In the genomic region with DNA sequence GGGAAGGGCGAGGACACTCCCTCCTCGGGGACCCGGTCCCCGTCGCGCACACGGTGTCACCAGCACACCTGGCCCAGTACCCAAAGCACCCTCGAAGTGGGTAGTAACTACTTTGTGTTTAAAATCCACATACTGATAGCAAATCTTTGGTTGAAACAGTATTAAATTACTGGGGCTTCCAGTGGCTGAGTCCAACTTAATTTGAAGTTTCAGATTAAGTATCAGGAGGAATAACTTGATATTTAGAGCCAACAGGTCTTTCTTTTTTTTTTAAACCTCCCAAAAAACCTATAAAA, we compare ENCODE assay signal across 8 cellular contexts. TPM values are rescaled to one million over a fixed set of nuclear protein-coding genes. Genes with fewer than 3 reads are reported as not detected.
A peak's percentile ranks its signal among the peaks of the same experiment; 100 is the strongest.
DNase-seq lines count a peak whose midpoint lies in the region; ATAC-seq and TF ChIP-seq lines count a peak whose summit lies in the region.

No MANE protein-coding gene starts in this region.

- H3K4ac ChIP-seq in IMR-90 (ENCODE audit: low read depth, low read length): peak overlapping the region; percentile 80

- no CpG with 5 or more reads among the region's 8 CpGs for WGBS in IMR-90 (ENCODE audit: extremely low coverage in 2 of 2, insufficient read length in 1 of 2), 2 experiments

- peak overlapping the region; percentile 94 for H3K14ac ChIP-seq in IMR-90 (replicated peaks; ENCODE audit: low read depth, low read length)

- H3K9ac ChIP-seq in IMR-90 (ENCODE audit: low read depth, low read length): peak overlapping the region; percentile 96
- H3K9ac ChIP-seq in colonic mucosa (ENCODE audit: low read depth in 2 of 2, low read length in 2 of 2): peak overlapping the region; percentile 90 to 97
- H3K9ac ChIP-seq in neural progenitor cell: peak overlapping the region; percentile 93

- no TSS peak for BruUV-seq in IMR-90 (replicated peaks; lab: Mats Ljungman, UMichigan)

- peak overlapping the region; percentile 100 for H2AFZ ChIP-seq in IMR-90 (replicated peaks; ENCODE audit: low read length, poor library complexity)
- H2AFZ ChIP-seq in neural progenitor cell (replicated peaks): peak overlapping the region; percentile 90

- peak overlapping the region; percentile 89; the same call in 1 of the 2 replicates for H3K18ac ChIP-seq in IMR-90 (ENCODE audit: low read depth, low read length)

- POLR2A ChIA-PET in IMR-90 (lab: Charles Lee; ENCODE audit: unreplicated experiment): no interaction called here

- peak overlapping the region; percentile 24; the same call in 1 of the 3 replicates for H2BK15ac ChIP-seq in IMR-90 (ENCODE audit: low read depth, low read length)

- peak; percentile 51 for ATAC-seq in GM19324 (IDR thresholded peaks at IDR 0.05; ENCODE audit: low FRiP score, unreplicated experiment)
- no peak for ATAC-seq in IMR-90 (ENCODE audit: low read depth)

- no peaks in the 10 kb centered on the region; the same call in 1 of the 2 replicates for H3K9me1 ChIP-seq in IMR-90 (ENCODE audit: insufficient read depth, low read length)

- H4K20me1 ChIP-seq in IMR-90 (ENCODE audit: insufficient read depth, low read length) (no peaks in the 10 kb centered on the region; the same call in 1 of the 2 replicates), neural progenitor cell (ENCODE audit: low read depth) (no peaks in the 10 kb centered on the region)

- peak overlapping the region; percentile 71 for H2BK120ac ChIP-seq in IMR-90 (ENCODE audit: low read depth, low read length)

- H3K36me3 ChIP-seq in IMR-90 (ENCODE audit: control insufficient read depth, insufficient read depth, low read length) (peaks cover 1% of the 10 kb centered on the region; the same call in 1 of the 2 replicates), colonic mucosa (no peaks in the 10 kb centered on the region), neural progenitor cell (no peaks in the 10 kb centered on the region)

- H4K5ac ChIP-seq in IMR-90 (ENCODE audit: low read depth, low read length): peak overlapping the region; percentile 96

- peak overlapping the region; percentile 96 for H3K27ac Mint-ChIP-seq in neural progenitor cell

- peaks cover 3% of the 10 kb centered on the region for H3K27me3 Mint-ChIP-seq in neural progenitor cell (ENCODE audit: insufficient read depth, low read depth)

- peak overlapping the region; percentile 35 for H3K56ac ChIP-seq in IMR-90 (ENCODE audit: extremely low read depth, insufficient read depth, low read length)

- no peak for TF ChIP-seq POLR2A in IMR-90 (IDR thresholded peaks at IDR 0.05; ENCODE audit: low read depth, low read length)

- H3K4me3 ChIP-seq in IMR-90 (ENCODE audit: insufficient read depth, low read depth, low read length): peak overlapping the region; percentile 99
- H3K4me3 ChIP-seq in colonic mucosa: peak overlapping the region; percentile 60
- peak overlapping the region; percentile 62 for H3K4me3 ChIP-seq in neural progenitor cell

- H4K91ac ChIP-seq in IMR-90 (ENCODE audit: insufficient read depth, low read depth, low read length): peak overlapping the region; percentile 84

- H3K4me1 ChIP-seq in IMR-90 (ENCODE audit: control insufficient read depth, insufficient read depth, low read length) (no peaks in the 10 kb centered on the region), colonic mucosa (no peaks in the 10 kb centered on the region), neural progenitor cell (peaks cover 35% of the 10 kb centered on the region)

- H3K4me1 Mint-ChIP-seq in neural progenitor cell: peaks cover 31% of the 10 kb centered on the region

- H3K36me3 Mint-ChIP-seq in neural progenitor cell: peaks cover 9% of the 10 kb centered on the region

- dilution Hi-C loops in IMR-90 (cut with HindIII; ENCODE audit: low sequenced_read_pairs, unreplicated experiment): no loop called here

- DNase-seq in IMR-90: no peak
- DNase-seq in colonic mucosa: no peak
- no peak for DNase-seq in neural progenitor cell (ENCODE audit: low spot score)
- no peak for DNase-seq in islet precursor cell
- DNase-seq in NCI-H1417 (lab: John Stamatoyannopoulos, UW): no peak
- DNase-seq in GM10266 (ENCODE audit: extremely low spot score): no peak
- no peak for DNase-seq in stimulated activated CD4-positive, alpha-beta T cell treated with anti-CD3 and anti-CD28 coated beads, Interleukin-2, amount 100 ng/mL, for 48 hours

- H2BK20ac ChIP-seq in IMR-90 (ENCODE audit: low read depth, low read length): no peak overlapping the region

- CTCF ChIA-PET in IMR-90 (lab: Yijun Ruan, JAX): no interaction called here

- in situ Hi-C loops in IMR-90 (cut with MboI; ENCODE audit: low sequenced_read_pairs): no loop called here

- TF ChIP-seq CTCF in IMR-90 (conservative IDR thresholded peaks at IDR 0.05; ENCODE audit: low read depth, low read length) (no peak), colonic mucosa (IDR thresholded peaks at IDR 0.05) (no peak), neural progenitor cell (IDR thresholded peaks at IDR 0.05) (no peak), GM10266 (IDR thresholded peaks at IDR 0.05; ENCODE audit: control insufficient read depth, insufficient read depth, low read depth, missing control alignments) (no peak)

- no peak overlapping the region for H2AK5ac ChIP-seq in IMR-90 (ENCODE audit: low read depth, low read length)

- TF ChIP-seq RAD21 in IMR-90 (IDR thresholded peaks at IDR 0.05; ENCODE audit: low read length): no peak

- intact Hi-C loops in IMR-90 (cut with micrococcal nuclease): no loop called here
- intact Hi-C loops in colonic mucosa (cut with DNase I): loop anchor here (10.0 kb wide), 1 partner anchor 468 kb away; no protein-coding TSS in a partner anchor

- H2BK5ac ChIP-seq in IMR-90 (ENCODE audit: low read depth, low read length, poor library complexity, severe bottlenecking): peak overlapping the region; percentile 98

- peak overlapping the region; percentile 98 for H3K27ac ChIP-seq in IMR-90 (ENCODE audit: insufficient read depth, low read length)
- peak overlapping the region; percentile 96 for H3K27ac ChIP-seq in colonic mucosa
- H3K27ac ChIP-seq in neural progenitor cell: peak overlapping the region; percentile 99

- H4K8ac ChIP-seq in IMR-90 (ENCODE audit: low read depth in 2 of 2, low read length in 2 of 2): peak overlapping the region; percentile 81 to 93

- H3K27me3 ChIP-seq in IMR-90 (ENCODE audit: control insufficient read depth, insufficient read depth, low read length) (no peaks in the 10 kb centered on the region), colonic mucosa (no peaks in the 10 kb centered on the region), neural progenitor cell (no peaks in the 10 kb centered on the region)

- H3K79me1 ChIP-seq in IMR-90 (ENCODE audit: low read depth in 1 of 2, low read length in 2 of 2): peaks cover 3 to 5% of the 10 kb centered on the region in 2 experiments; a peak in 1 of 4 replicates

- peak overlapping the region; percentile 79 for H3K4me3 Mint-ChIP-seq in neural progenitor cell

- peaks cover 24% of the 10 kb centered on the region for H3F3A ChIP-seq in neural progenitor cell (ENCODE audit: low read depth)

- H2AK9ac ChIP-seq in IMR-90 (replicated peaks; ENCODE audit: low read depth, low read length, poor library complexity): peak overlapping the region; percentile 93

- H3K4me2 ChIP-seq in IMR-90 (ENCODE audit: low read depth, low read length) (peak overlapping the region; percentile 96), neural progenitor cell (peak overlapping the region; percentile 84)

- peaks cover 2% of the 10 kb centered on the region for H3K9me3 Mint-ChIP-seq in neural progenitor cell

- H3K9me3 ChIP-seq in IMR-90 (ENCODE audit: control insufficient read depth, insufficient read depth, low read length): no peaks in the 10 kb centered on the region
- H3K9me3 ChIP-seq in colonic mucosa: no peaks in the 10 kb centered on the region
- H3K9me3 ChIP-seq in neural progenitor cell (ENCODE audit: low read depth): no peaks in the 10 kb centered on the region

- H3K79me2 ChIP-seq in neural progenitor cell (ENCODE audit: low read depth): peaks cover 17% of the 10 kb centered on the region

- peak overlapping the region; percentile 93 for H3K23ac ChIP-seq in IMR-90 (ENCODE audit: low read depth, low read length)

TF ChIP-seq in IMR-90, 13 proteins besides CTCF, POLR2A, EP300 and RAD21:
- TF ChIP-seq MXI1 (IDR thresholded peaks at IDR 0.05; ENCODE audit: borderline replicate concordance, low read depth, low read length): no peak
- TF ChIP-seq, protein P1, sequence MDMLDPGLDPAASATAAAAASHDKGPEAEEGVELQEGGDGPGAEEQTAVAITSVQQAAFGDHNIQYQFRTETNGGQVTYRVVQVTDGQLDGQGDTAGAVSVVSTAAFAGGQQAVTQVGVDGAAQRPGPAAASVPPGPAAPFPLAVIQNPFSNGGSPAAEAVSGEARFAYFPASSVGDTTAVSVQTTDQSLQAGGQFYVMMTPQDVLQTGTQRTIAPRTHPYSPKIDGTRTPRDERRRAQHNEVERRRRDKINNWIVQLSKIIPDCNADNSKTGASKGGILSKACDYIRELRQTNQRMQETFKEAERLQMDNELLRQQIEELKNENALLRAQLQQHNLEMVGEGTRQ (IDR thresholded peaks at IDR 0.05; ENCODE audit: low read depth, low read length): no peak
- no peak for TF ChIP-seq CEBPB (IDR thresholded peaks at IDR 0.05; ENCODE audit: low read depth, low read length)
- TF ChIP-seq SMC3 (IDR thresholded peaks at IDR 0.05; ENCODE audit: low read depth, low read length): no peak

RNA-seq across cellular contexts. Expression of gene ATG10, which starts 0.6 kb away (rescaled TPM):
- total RNA-seq in IMR-90 (2012; rRNA removed) (8.1 and 12.2 TPM in 2 replicates), colonic mucosa (1 to 10 TPM; 6.8 to 8.2 TPM), neural progenitor cell (ENCODE audit: low replicate concordance) (13.4 and 13.9 TPM in 2 replicates)
- 2.5 and 3.4 TPM in 2 replicates for polyA plus RNA-seq in IMR-90 (2012; rRNA removed)
- 0.85 and 0.93 TPM in 2 replicates for polyA plus RNA-seq in IMR-90 (2012; cell fraction: cytosol; rRNA removed)
- polyA plus RNA-seq in IMR-90 (2012; cell fraction: nucleus; rRNA removed; ENCODE audit: low replicate concordance): 0.39 and 2.3 TPM in 2 replicates
